ENCODE assay signal across 25 cellular contexts in genomic region chr3:140406655-140407054, GRCh38.
DNase-seq lines count a peak whose midpoint lies in the region; ATAC-seq and TF ChIP-seq lines count a peak whose summit lies in the region.
"Had no signal": no experiment of that assay in that cellular context is flagged by ENCODE, and none has a peak within 500 bp of the region (broad histone marks: within the 10 kb centered on the region; RNA-seq: fewer than 3 reads in every experiment).

No MANE protein-coding gene starts in this region.

- no peak for TF ChIP-seq EP300 in esophagus muscularis mucosa (IDR thresholded peaks at IDR 0.05)

- no peak overlapping the region for H3K27ac Mint-ChIP-seq in T-helper 17 cell

- no peaks in the 10 kb centered on the region for H3K27me3 Mint-ChIP-seq in T-helper 17 cell

- no peaks in the 10 kb centered on the region for H3K4me1 Mint-ChIP-seq in T-helper 17 cell
- H3K4me1 Mint-ChIP-seq: CD8-positive, alpha-beta memory T cell had no signal

- H3K9me3 ChIP-seq in esophagus muscularis mucosa: peaks cover 0 to 18% (median 7%) of the 10 kb centered on the region in 4 donors
- H3K9me3 ChIP-seq in T-helper 17 cell (ENCODE audit: control insufficient read depth, low read length, poor library complexity, severe bottlenecking): no peaks in the 10 kb centered on the region
- peaks cover 0 to 19% (median 5%) of the 10 kb centered on the region in 12 donors for H3K9me3 ChIP-seq in heart left ventricle
- H3K9me3 ChIP-seq: HAP-1 had no signal

- H3K4me3 Mint-ChIP-seq in T-helper 17 cell: no peak overlapping the region
- H3K4me3 Mint-ChIP-seq: CD8-positive, alpha-beta memory T cell had no signal

- no peak overlapping the region for H3K4me3 ChIP-seq in esophagus muscularis mucosa
- no peak overlapping the region for H3K4me3 ChIP-seq in heart left ventricle
- H3K4me3 ChIP-seq: GM23248, HAP-1, K562, SJCRH30 had no signal

- H3K4me1 ChIP-seq in esophagus muscularis mucosa (no peaks in the 10 kb centered on the region), heart left ventricle (no peaks in the 10 kb centered on the region)
- H3K4me1 ChIP-seq: HAP-1, SJCRH30 had no signal

- H3K27ac ChIP-seq in esophagus muscularis mucosa (replicated peaks in 1 of 4) (no peak overlapping the region), heart left ventricle (no peak overlapping the region)
- H3K27ac ChIP-seq: 22Rv1, GM23248, SJCRH30 had no signal

- no peaks in the 10 kb centered on the region for H3K36me3 Mint-ChIP-seq in T-helper 17 cell (ENCODE audit: low read depth)
- H3K36me3 Mint-ChIP-seq: CD8-positive, alpha-beta memory T cell had no signal

- DNase-seq in DMS 273 (lab: John Stamatoyannopoulos, UW; ENCODE audit: unreplicated experiment) (peak; percentile 34), DMS 273 treated with DMSO at 0.1 percent for 48 hours (lab: John Stamatoyannopoulos, UW) (no peak), A172 (ENCODE audit: low spot score) (peak; percentile 39), NCI-H69 (lab: John Stamatoyannopoulos, UW) (peak; percentile 89), esophagus muscularis mucosa (ENCODE audit: extremely low spot score) (peak; percentile 66), GOT3 (lab: John Stamatoyannopoulos, UW) (no peak), T-helper 17 cell (no peak), heart left ventricle (no peak)
- DNase-seq: AML-193; C1 segment of cervical spinal cord; Calu3; CD8-positive, alpha-beta memory T cell; DMS53; GDM1; GM23248; NCI-H1092 treated with DMSO at 0.1 percent for 48 hours; NCI-H187 treated with DMSO at 0.1 percent for 48 hours; NCI-H2107; NCI-H345; NCI-H524 treated with DMSO at 0.1 percent for 48 hours; SJCRH30 had no signal

- H3K36me3 ChIP-seq in esophagus muscularis mucosa (no peaks in the 10 kb centered on the region), heart left ventricle (no peaks in the 10 kb centered on the region)
- H3K36me3 ChIP-seq: HAP-1, SJCRH30 had no signal

- TF ChIP-seq CTCF in esophagus muscularis mucosa (IDR thresholded peaks at IDR 0.05) (no peak), heart left ventricle (IDR thresholded peaks at IDR 0.05) (no peak)

- intact Hi-C loops in esophagus muscularis mucosa (cut with DNase I): no loop called here
- intact Hi-C loops in heart left ventricle (cut with DNase I): no loop called here

- no peaks in the 10 kb centered on the region for H3K27me3 ChIP-seq in esophagus muscularis mucosa
- H3K27me3 ChIP-seq in heart left ventricle: no peaks in the 10 kb centered on the region
- H3K27me3 ChIP-seq: SJCRH30 had no signal

- TF ChIP-seq POLR2A in esophagus muscularis mucosa (IDR thresholded peaks at IDR 0.05; ENCODE audit: low read depth): no peak
- no peak for TF ChIP-seq POLR2A in heart left ventricle (IDR thresholded peaks at IDR 0.05)

- no peak for ATAC-seq in T-helper 17 cell
- no peak for ATAC-seq in heart left ventricle
- ATAC-seq: HepG2, K562 had no signal

Comparison
In these comparisons a context has a peak if more than half of its experiments do, and no peak if none do; other contexts are left out.
1. DNase-seq: peak in DMS 273 (single experiment), A172 (single experiment), NCI-H69 (single experiment) and esophagus muscularis mucosa (single experiment); none in DMS 273 treated with DMSO at 0.1 percent for 48 hours (single experiment), GOT3 (single experiment), T-helper 17 cell (0 of 3) and heart left ventricle (0 of 5).